9 cellular contexts compared by ENCODE assay signal in genomic region chr2:120442923-120443571, GRCh38.
DNase-seq lines count a peak whose midpoint lies in the region.
"Had no signal": no experiment of that assay in that cellular context is flagged by ENCODE, and none has a peak within 500 bp of the region (broad histone marks: within the 10 kb centered on the region; RNA-seq: fewer than 3 reads in every experiment).

No MANE protein-coding gene starts in this region.

- H3K27ac Mint-ChIP-seq in activated naive CD4-positive, alpha-beta T cell treated with anti-CD3 and anti-CD28 coated beads, Interleukin-2, amount 50 U/mL, for 24 hours: no peak overlapping the region

- H3K4me1 Mint-ChIP-seq in activated naive CD4-positive, alpha-beta T cell treated with anti-CD3 and anti-CD28 coated beads, Interleukin-2, amount 50 U/mL, for 24 hours: peaks cover 6% of the 10 kb centered on the region

- no peaks in the 10 kb centered on the region; the same call in 1 of the 2 replicates for H3K4me1 ChIP-seq in HUES64 (ENCODE audit: insufficient read depth, low read length)
- peaks cover 2% of the 10 kb centered on the region for H3K4me1 ChIP-seq in iPS-15b (ENCODE audit: control insufficient read depth, insufficient read depth, low read length)

- peak overlapping the region; percentile 68 for H3K4me3 Mint-ChIP-seq in activated naive CD4-positive, alpha-beta T cell treated with anti-CD3 and anti-CD28 coated beads, Interleukin-2, amount 50 U/mL, for 24 hours

- peak overlapping the region; percentile 35; the same call in 1 of the 2 replicates for H3K9ac ChIP-seq in HUES64 (ENCODE audit: low read depth, low read length)
- no peak overlapping the region for H3K9ac ChIP-seq in iPS-15b (ENCODE audit: low read depth, low read length)

- H3K27ac ChIP-seq in HUES64 (ENCODE audit: low read depth, low read length): no peak overlapping the region

- 6% methylated on average over 50 of the region's 50 CpGs for WGBS in HUES64

- H3K27me3 Mint-ChIP-seq in activated naive CD4-positive, alpha-beta T cell treated with anti-CD3 and anti-CD28 coated beads, Interleukin-2, amount 50 U/mL, for 24 hours: peaks cover 20% of the 10 kb centered on the region

- DNase-seq in stimulated activated CD4-positive, alpha-beta T cell treated with anti-CD3 and anti-CD28 coated beads, Interleukin-15, amount 100 ng/mL, for 24 hours: peak; percentile 63
- DNase-seq in activated gamma-delta T cell (lab: John Stamatoyannopoulos, UW) (no peak), NAMALWA (ENCODE audit: low spot score) (no peak), hippocampal formation (lab: John Stamatoyannopoulos, UW) (no peak), H4 (ENCODE audit: low spot score) (no peak)
- DNase-seq: NCI-H1417 had no signal

- no peaks in the 10 kb centered on the region for H3K36me3 Mint-ChIP-seq in activated naive CD4-positive, alpha-beta T cell treated with anti-CD3 and anti-CD28 coated beads, Interleukin-2, amount 50 U/mL, for 24 hours

- H3K9me3 Mint-ChIP-seq in activated naive CD4-positive, alpha-beta T cell treated with anti-CD3 and anti-CD28 coated beads, Interleukin-2, amount 50 U/mL, for 24 hours: no peaks in the 10 kb centered on the region

- H3K9me3 ChIP-seq in HUES64 (ENCODE audit: insufficient read depth, low read depth, low read length): no peaks in the 10 kb centered on the region
- no peaks in the 10 kb centered on the region for H3K9me3 ChIP-seq in iPS-15b (ENCODE audit: control insufficient read depth, insufficient read depth, low read length)

- H3K36me3 ChIP-seq in HUES64 (ENCODE audit: insufficient read depth, low read length) (no peaks in the 10 kb centered on the region), iPS-15b (ENCODE audit: control insufficient read depth, insufficient read depth, low read length) (no peaks in the 10 kb centered on the region)

- H3K4me3 ChIP-seq in HUES64 (ENCODE audit: low read length): peak overlapping the region; percentile 54
- H3K4me3 ChIP-seq in iPS-15b (ENCODE audit: low read depth, low read length): peak overlapping the region; percentile 84

- H3K27me3 ChIP-seq in HUES64 (ENCODE audit: insufficient read depth, low read length) (peaks cover 96% of the 10 kb centered on the region), iPS-15b (ENCODE audit: control insufficient read depth, insufficient read depth, low read length) (peaks cover 75% of the 10 kb centered on the region)
